In the genomic region with DNA sequence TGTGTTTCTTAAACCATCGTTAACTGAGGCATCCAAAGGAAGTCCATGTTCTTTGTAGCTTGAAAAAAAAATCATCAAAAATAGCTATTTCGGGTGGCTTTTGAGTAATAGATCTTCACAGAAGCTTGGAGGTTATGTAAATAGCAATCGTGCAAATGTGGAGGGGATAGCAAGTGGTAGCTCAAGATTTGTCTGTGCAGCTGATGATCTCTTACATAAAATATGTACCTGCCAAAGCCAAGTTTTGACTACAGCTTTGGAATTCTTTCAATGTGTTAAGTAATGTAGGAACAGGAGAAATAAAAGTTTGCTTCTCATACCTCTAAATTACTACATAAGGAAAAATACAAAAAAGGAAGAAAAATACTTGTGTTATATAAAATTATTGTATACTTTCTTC, we compare ENCODE assay signal across 8 cellular contexts.
"Had no signal": no experiment of that assay in that cellular context is flagged by ENCODE, and none has a peak within 500 bp of the region (broad histone marks: within the 10 kb centered on the region; RNA-seq: fewer than 3 reads in every experiment).

No MANE protein-coding gene starts in this region.

- ATAC-seq: HCT116, K562 had no signal

- DNase-seq: GM23248, GOT3, H7, HFFc6, IMR-90 had no signal

- H3K4me3 Mint-ChIP-seq: HFFc6 had no signal

- H3K27ac Mint-ChIP-seq: HFFc6 had no signal

- FAIRE-seq: HTR-8/SVneo, K562 had no signal
